ENCODE assay signal across 1 cellular context in genomic region chr17:40820228-40820838, GRCh38.
TF ChIP-seq lines count a peak whose summit lies in the region.

No MANE protein-coding gene starts in this region.

TF ChIP-seq in IMR-90, 13 proteins besides CTCF, POLR2A, EP300 and RAD21:
- TF ChIP-seq ELK1 (IDR thresholded peaks at IDR 0.05; ENCODE audit: borderline replicate concordance, low read depth, low read length) (no peak), MAZ (IDR thresholded peaks at IDR 0.05; ENCODE audit: borderline replicate concordance, low read depth, low read length) (no peak), CEBPB (IDR thresholded peaks at IDR 0.05; ENCODE audit: low read depth, low read length) (no peak), BHLHE40 (IDR thresholded peaks at IDR 0.05; ENCODE audit: low read depth, low read length) (no peak), SMC3 (IDR thresholded peaks at IDR 0.05; ENCODE audit: low read depth, low read length) (no peak), MXI1 (IDR thresholded peaks at IDR 0.05; ENCODE audit: borderline replicate concordance, low read depth, low read length) (no peak), RCOR1 (IDR thresholded peaks at IDR 0.05; ENCODE audit: insufficient replicate concordance, low read length) (no peak), MAFK (IDR thresholded peaks at IDR 0.05; ENCODE audit: low read depth, low read length) (no peak), NFE2L2 (IDR thresholded peaks at IDR 0.05; ENCODE audit: low read depth, low read length) (no peak), FOS (IDR thresholded peaks at IDR 0.05; ENCODE audit: low read depth, low read length) (no peak), USF2 (IDR thresholded peaks at IDR 0.05; ENCODE audit: low read depth, low read length) (no peak), RFX5 (IDR thresholded peaks at IDR 0.05; ENCODE audit: low read depth, low read length) (no peak), CHD1 (IDR thresholded peaks at IDR 0.05; ENCODE audit: low read depth, low read length) (no peak)
